In genomic region chr7:22350466-22351328, GRCh38 we compare ENCODE assay signal across 8 cellular contexts. TPM values are rescaled to one million over a fixed set of nuclear protein-coding genes. Genes with fewer than 3 reads are reported as not detected.
DNase-seq lines count a peak whose midpoint lies in the region; ATAC-seq, FAIRE-seq and TF ChIP-seq lines count a peak whose summit lies in the region.

No MANE protein-coding gene starts in this region.

- H3K27ac ChIP-seq in C4-2B: peak overlapping the region; percentile 34; the same call in 1 of the 2 replicates

- ATAC-seq in GM19455 (IDR thresholded peaks at IDR 0.05; ENCODE audit: unreplicated experiment) (peak; percentile 55), HG03457 (IDR thresholded peaks at IDR 0.05; ENCODE audit: unreplicated experiment) (peak; percentile 38), HG02610 (IDR thresholded peaks at IDR 0.05; ENCODE audit: unreplicated experiment) (no peak)

- no peak overlapping the region for H3K4me3 ChIP-seq in bronchial epithelial cell (ENCODE audit: low read depth, low read length)

- H3K36me3 ChIP-seq in bronchial epithelial cell (ENCODE audit: control insufficient read depth, insufficient read depth, low read length): no peaks in the 10 kb centered on the region

- H3K27me3 ChIP-seq in bronchial epithelial cell (ENCODE audit: control insufficient read depth, insufficient read depth, low read length): no peaks in the 10 kb centered on the region

- TF ChIP-seq CTCF in C4-2B (conservative IDR thresholded peaks at IDR 0.05) (no peak), bronchial epithelial cell (IDR thresholded peaks at IDR 0.05; ENCODE audit: insufficient read depth, low read length, severe bottlenecking) (no peak)

- FAIRE-seq in bronchial epithelial cell (lab: Jason Lieb, UNC): no peak

- peak; percentile 36 for DNase-seq in bronchial epithelial cell (ENCODE audit: low read depth)
- DNase-seq in NCI-H345 (lab: John Stamatoyannopoulos, UW): no peak
- no peak for DNase-seq in NK-92 treated with Interleukin-12 subunit alpha and Interleukin-12 subunit beta, amount 100 ng/mL, for 24 hours (lab: John Stamatoyannopoulos, UW)
- no peak for DNase-seq in NCI-H1105 treated with DMSO at 0.1 percent for 48 hours (lab: John Stamatoyannopoulos, UW)

RNA-seq across cellular contexts. Expression of gene RAPGEF5, which starts 6.3 kb away (rescaled TPM):
- total RNA-seq in bronchial epithelial cell: 5.8 and 6.3 TPM in 2 replicates
